11 cellular contexts compared by ENCODE assay signal in the genomic region with DNA sequence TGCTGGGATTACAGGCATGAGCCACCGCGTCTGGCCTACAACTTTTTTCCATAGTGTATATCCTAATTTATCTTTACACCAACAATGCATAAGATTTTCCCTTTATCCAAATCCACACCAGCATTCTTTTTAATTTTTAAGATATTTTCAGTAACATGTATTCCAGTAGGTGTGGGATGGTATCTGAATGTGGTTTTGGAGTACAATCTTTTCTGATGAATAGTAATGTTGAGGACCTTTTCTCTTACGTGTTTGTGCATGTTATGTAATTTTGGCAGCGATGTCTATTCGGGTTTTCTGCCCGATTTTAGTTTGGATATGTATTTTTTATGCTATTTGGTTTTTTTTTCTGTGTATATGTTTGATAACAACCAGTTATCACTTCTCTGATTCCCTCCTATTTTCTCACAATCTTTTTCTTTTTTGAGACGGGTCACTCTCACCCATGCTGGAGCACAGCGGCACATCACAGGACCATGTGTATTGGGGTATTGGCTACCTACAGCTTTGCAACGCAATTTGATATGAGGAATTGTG.
DNase-seq lines count a peak whose midpoint lies in the region; ATAC-seq and TF ChIP-seq lines count a peak whose summit lies in the region.
"Had no signal": no experiment of that assay in that cellular context is flagged by ENCODE, and none has a peak within 500 bp of the region (broad histone marks: within the 10 kb centered on the region; RNA-seq: fewer than 3 reads in every experiment).

No MANE protein-coding gene starts in this region.

- peaks cover 53% of the 10 kb centered on the region for H3K4me1 Mint-ChIP-seq in activated naive CD4-positive, alpha-beta T cell treated with anti-CD3 and anti-CD28 coated beads, Interleukin-2, amount 50 U/mL, for 24 hours
- peaks cover 49% of the 10 kb centered on the region for H3K4me1 Mint-ChIP-seq in stimulated activated naive CD8-positive, alpha-beta T cell treated with anti-CD3 and anti-CD28 coated beads, Interleukin-15, amount 100 ng/mL, for 72 hours

- H3K4me3 ChIP-seq in RWPE2 (ENCODE audit: severe bottlenecking): peak overlapping the region; percentile 81
- peak overlapping the region; percentile 14 for H3K4me3 ChIP-seq in fibroblast of pulmonary artery (replicated peaks; ENCODE audit: low read depth, low read length)

- H3K9me3 ChIP-seq in RWPE2 (ENCODE audit: severe bottlenecking): no peaks in the 10 kb centered on the region

- no peak for TF ChIP-seq CTCF in RWPE2 (IDR thresholded peaks at IDR 0.05; ENCODE audit: poor library complexity, severe bottlenecking)
- TF ChIP-seq CTCF in fibroblast of pulmonary artery (IDR thresholded peaks at IDR 0.05; ENCODE audit: low read length, missing control alignments): no peak

- peaks cover 3% of the 10 kb centered on the region for H3K36me3 Mint-ChIP-seq in activated naive CD4-positive, alpha-beta T cell treated with anti-CD3 and anti-CD28 coated beads, Interleukin-2, amount 50 U/mL, for 24 hours

- no peaks in the 10 kb centered on the region for H3K4me1 ChIP-seq in RWPE2 (ENCODE audit: insufficient read depth, poor library complexity, severe bottlenecking)

- no peaks in the 10 kb centered on the region for H3K27me3 Mint-ChIP-seq in activated naive CD4-positive, alpha-beta T cell treated with anti-CD3 and anti-CD28 coated beads, Interleukin-2, amount 50 U/mL, for 24 hours
- H3K27me3 Mint-ChIP-seq in stimulated activated naive CD8-positive, alpha-beta T cell treated with anti-CD3 and anti-CD28 coated beads, Interleukin-15, amount 100 ng/mL, for 72 hours: no peaks in the 10 kb centered on the region

- H3K27ac ChIP-seq in RWPE2 (ENCODE audit: poor library complexity, severe bottlenecking): no peak overlapping the region

- H3K27ac Mint-ChIP-seq in activated naive CD4-positive, alpha-beta T cell treated with anti-CD3 and anti-CD28 coated beads, Interleukin-2, amount 50 U/mL, for 24 hours: no peak overlapping the region
- H3K27ac Mint-ChIP-seq in stimulated activated naive CD8-positive, alpha-beta T cell treated with anti-CD3 and anti-CD28 coated beads, Interleukin-15, amount 100 ng/mL, for 72 hours: no peak overlapping the region

- ATAC-seq in RWPE2 (ENCODE audit: low read depth): no peak
- no peak for ATAC-seq in stimulated activated naive CD8-positive, alpha-beta T cell treated with anti-CD3 and anti-CD28 coated beads, Interleukin-15, amount 100 ng/mL, for 72 hours
- ATAC-seq in GM18909 (IDR thresholded peaks at IDR 0.05; ENCODE audit: poor library complexity, unreplicated experiment): no peak

- no peaks in the 10 kb centered on the region for H3K9me3 Mint-ChIP-seq in activated naive CD4-positive, alpha-beta T cell treated with anti-CD3 and anti-CD28 coated beads, Interleukin-2, amount 50 U/mL, for 24 hours
- no peaks in the 10 kb centered on the region for H3K9me3 Mint-ChIP-seq in stimulated activated naive CD8-positive, alpha-beta T cell treated with anti-CD3 and anti-CD28 coated beads, Interleukin-15, amount 100 ng/mL, for 72 hours

- no peaks in the 10 kb centered on the region for H3K27me3 ChIP-seq in RWPE2 (ENCODE audit: insufficient read depth, poor library complexity, severe bottlenecking)

- no peak for DNase-seq in activated naive CD4-positive, alpha-beta T cell treated with Interleukin-2 at 50 U/mL for 16 hours
- no peak for DNase-seq in RWPE2 (ENCODE audit: low spot score)
- DNase-seq in fibroblast of pulmonary artery (ENCODE audit: low read depth): no peak
- no peak for DNase-seq in stimulated activated naive CD8-positive, alpha-beta T cell treated with anti-CD3 and anti-CD28 coated beads, Interleukin-15, amount 100 ng/mL, for 72 hours
- no peak for DNase-seq in Kasumi-1 (lab: John Stamatoyannopoulos, UW)
- DNase-seq in NCI-H2227 treated with DMSO at 0.1 percent for 48 hours (lab: John Stamatoyannopoulos, UW): no peak
- DNase-seq: hippocampal formation, NCI-H774, nucleus accumbens had no signal

- peak overlapping the region; percentile 97 for H3K4me3 Mint-ChIP-seq in activated naive CD4-positive, alpha-beta T cell treated with anti-CD3 and anti-CD28 coated beads, Interleukin-2, amount 50 U/mL, for 24 hours
- H3K4me3 Mint-ChIP-seq in stimulated activated naive CD8-positive, alpha-beta T cell treated with anti-CD3 and anti-CD28 coated beads, Interleukin-15, amount 100 ng/mL, for 72 hours: peak overlapping the region; percentile 79 to 94

- peaks cover 24% of the 10 kb centered on the region for H3K36me3 ChIP-seq in RWPE2 (ENCODE audit: low read depth)
